ENCODE assay signal across 1 cellular context in genomic region chr17:8288336-8289102, GRCh38.
TF ChIP-seq lines count a peak whose summit lies in the region.

TSS of gene RANGRF (plus strand) at chr17:8288670. CDS start at chr17:8288789, 119 bp downstream.

TF ChIP-seq in GM12878, 131 proteins besides CTCF, POLR2A, EP300 and RAD21 (continued from another document and continues in another):
- TF ChIP-seq POLR2AphosphoS2 (IDR thresholded peaks at IDR 0.05; ENCODE audit: low read depth, low read length) (peak; percentile 91), CUX1 (IDR thresholded peaks at IDR 0.05; ENCODE audit: insufficient replicate concordance, low read depth, low read length) (peak; percentile 85), EZH2 (IDR thresholded peaks at IDR 0.05; ENCODE audit: borderline replicate concordance, control insufficient read depth, low read depth, low read length) (no peak), YY1 (IDR thresholded peaks at IDR 0.05; ENCODE audit: low read depth, low read length) (peak; percentile 81), IKZF1 (conservative IDR thresholded peaks at IDR 0.05) (peak; percentile 42), PAX5 (IDR thresholded peaks at IDR 0.05; ENCODE audit: borderline replicate concordance, low read depth, low read length) (no peak), SKIL (IDR thresholded peaks at IDR 0.05; ENCODE audit: low read depth, poor library complexity, severe bottlenecking) (no peak), BCL11A (IDR thresholded peaks at IDR 0.05; ENCODE audit: low read depth, low read length) (0 out of 2 replicates have a peak, but pooled peaks have one; percentile 6), NRF1 (conservative IDR thresholded peaks at IDR 0.05; ENCODE audit: low read depth, low read length) (0 out of 2 replicates have a peak, but pooled peaks have one; percentile 13), SMARCA5 (IDR thresholded peaks at IDR 0.05) (no peak), E4F1 (IDR thresholded peaks at IDR 0.05; ENCODE audit: borderline replicate concordance, partially characterized antibody) (peak; percentile 26), ZNF274 (IDR thresholded peaks at IDR 0.05; ENCODE audit: insufficient read depth, insufficient read length) (no peak), ZNF207 (IDR thresholded peaks at IDR 0.05; ENCODE audit: borderline replicate concordance) (peak; percentile 66; the same call in 1 of the 2 replicates), NR2F1 (conservative IDR thresholded peaks at IDR 0.05) (peak; percentile 88), TCF3 (IDR thresholded peaks at IDR 0.05; ENCODE audit: borderline replicate concordance, insufficient read depth, low read depth, low read length) (no peak), ZSCAN29 (IDR thresholded peaks at IDR 0.05) (no peak), FOXK2 (IDR thresholded peaks at IDR 0.05) (no peak), ATF2 (IDR thresholded peaks at IDR 0.05; ENCODE audit: low read length) (no peak), LARP7 (IDR thresholded peaks at IDR 0.05) (peak; percentile 36; the same call in 1 of the 2 replicates), TCF7 (IDR thresholded peaks at IDR 0.05; ENCODE audit: borderline replicate concordance) (no peak), RUNX3 (IDR thresholded peaks at IDR 0.05; ENCODE audit: low read length) (peak; percentile 36; the same call in 1 of the 2 replicates), SUPT20H (IDR thresholded peaks at IDR 0.05; ENCODE audit: borderline replicate concordance, control insufficient read depth, low read depth, low read length) (no peak), BMI1 (IDR thresholded peaks at IDR 0.05; ENCODE audit: borderline replicate concordance) (no peak), CHD4 (IDR thresholded peaks at IDR 0.05) (no peak), DPF2 (IDR thresholded peaks at IDR 0.05) (peak; percentile 90), ATF7 (IDR thresholded peaks at IDR 0.05; ENCODE audit: low read depth) (peak; percentile 63), RCOR1 (conservative IDR thresholded peaks at IDR 0.05; ENCODE audit: low read depth, low read length) (no peak), CREM (IDR thresholded peaks at IDR 0.05; ENCODE audit: low read depth) (peak; percentile 44; the same call in 1 of the 2 replicates), MLLT1 (IDR thresholded peaks at IDR 0.05) (0 out of 2 replicates have a peak, but pooled peaks have one; percentile 69), GATAD2B (conservative IDR thresholded peaks at IDR 0.05; ENCODE audit: low read depth) (peak; percentile 81; the same call in 1 of the 2 replicates), E2F4 (IDR thresholded peaks at IDR 0.05; ENCODE audit: low read depth, low read length) (peak; percentile 46; the same call in 1 of the 2 replicates), CBX5 (IDR thresholded peaks at IDR 0.05; ENCODE audit: low read depth) (no peak), JUNB (IDR thresholded peaks at IDR 0.05) (no peak), STAT3 (IDR thresholded peaks at IDR 0.05; ENCODE audit: low read depth, low read length) (no peak), E2F8 (IDR thresholded peaks at IDR 0.05; ENCODE audit: low read depth, partially characterized antibody) (no peak), SIN3A (IDR thresholded peaks at IDR 0.05; ENCODE audit: low read depth, low read length) (0 out of 2 replicates have a peak, but pooled peaks have one; percentile 60), ATF3 (IDR thresholded peaks at IDR 0.05; ENCODE audit: borderline replicate concordance, extremely low read depth, low read depth, low read length) (no peak), GABPA (IDR thresholded peaks at IDR 0.05; ENCODE audit: low read depth) (no peak), NFXL1 (IDR thresholded peaks at IDR 0.05; ENCODE audit: borderline replicate concordance) (no peak), BACH1 (IDR thresholded peaks at IDR 0.05; ENCODE audit: borderline replicate concordance) (no peak; the same call in 1 of the 2 replicates), ZBTB33 (IDR thresholded peaks at IDR 0.05) (no peak), SRF (IDR thresholded peaks at IDR 0.05; ENCODE audit: low read depth in 2 of 2, low read length in 2 of 2) (no peak), TARDBP (IDR thresholded peaks at IDR 0.05; ENCODE audit: borderline replicate concordance) (no peak), NR2C1 (IDR thresholded peaks at IDR 0.05) (peak; percentile 76), RBBP5 (conservative IDR thresholded peaks at IDR 0.05) (no peak), CHD1 (IDR thresholded peaks at IDR 0.05; ENCODE audit: low read depth, low read length) (no peak), TBL1XR1 (IDR thresholded peaks at IDR 0.05; ENCODE audit: low read depth, low read length) (no peak), SP1 (IDR thresholded peaks at IDR 0.05; ENCODE audit: low read depth, low read length) (peak; percentile 58)
